ENCODE assay signal across 21 cellular contexts in genomic region chr20:16662462-16662861, GRCh38.
"Had no signal": no experiment of that assay in that cellular context is flagged by ENCODE, and none has a peak within 500 bp of the region (broad histone marks: within the 10 kb centered on the region; RNA-seq: fewer than 3 reads in every experiment).

No MANE protein-coding gene starts in this region.

- H3K36me3 Mint-ChIP-seq: activated naive CD4-positive, alpha-beta T cell treated with anti-CD3 and anti-CD28 coated beads, Interleukin-2, amount 50 U/mL, for 24 hours; mesothelial cell of epicardium; naive thymus-derived CD8-positive, alpha-beta T cell; WTC11 had no signal

- H3K27ac ChIP-seq: breast epithelium, heart right ventricle, tibial nerve had no signal

- H3K9me3 Mint-ChIP-seq: activated CD8-positive, alpha-beta T cell treated with anti-CD3 and anti-CD28 coated beads for 36 hours; activated naive CD4-positive, alpha-beta T cell treated with anti-CD3 and anti-CD28 coated beads, Interleukin-2, amount 50 U/mL, for 24 hours; activated naive CD8-positive, alpha-beta T cell treated with anti-CD3 and anti-CD28 coated beads, Interleukin-2, amount 50 U/mL, for 24 hours; activated T-helper 2 cell treated with anti-CD3 and anti-CD28 coated beads, Interferon-gamma antibody, Interleukin-2, Interleukin-4, amounts not matched to agents 10 μg/mL and 5 μg/mL and 100 μg/mL, durations not matched to agents 14 hours and 24 hours and 36 hours; dendritic cell treated with granulocyte-macrophage colony-stimulating factor and Interleukin-4, amounts not matched to agents 40 ng/mL and 50 ng/mL, for 4 days had no signal

- H3K4me3 Mint-ChIP-seq: activated CD8-positive, alpha-beta T cell treated with anti-CD3 and anti-CD28 coated beads for 36 hours; activated naive CD4-positive, alpha-beta T cell treated with anti-CD3 and anti-CD28 coated beads, Interleukin-2, amount 50 U/mL, for 24 hours; activated naive CD8-positive, alpha-beta T cell treated with anti-CD3 and anti-CD28 coated beads, Interleukin-2, amount 50 U/mL, for 24 hours; dendritic cell treated with granulocyte-macrophage colony-stimulating factor and Interleukin-4, amounts not matched to agents 40 ng/mL and 50 ng/mL, for 4 days; endodermal cell; mesothelial cell of epicardium; naive thymus-derived CD8-positive, alpha-beta T cell; WTC11 had no signal

- ATAC-seq: activated CD8-positive, alpha-beta T cell treated with anti-CD3 and anti-CD28 coated beads for 36 hours; activated naive CD8-positive, alpha-beta T cell treated with anti-CD3 and anti-CD28 coated beads, Interleukin-2, amount 50 U/mL, for 24 hours; esophagus mucosa; naive thymus-derived CD8-positive, alpha-beta T cell; right cardiac atrium; WTC11 had no signal

- H3K36me3 ChIP-seq: breast epithelium, heart right ventricle, tibial nerve had no signal

- H3K4me1 Mint-ChIP-seq: activated naive CD4-positive, alpha-beta T cell treated with anti-CD3 and anti-CD28 coated beads, Interleukin-2, amount 50 U/mL, for 24 hours; activated naive CD8-positive, alpha-beta T cell treated with anti-CD3 and anti-CD28 coated beads, Interleukin-2, amount 50 U/mL, for 24 hours; endodermal cell; mesothelial cell of epicardium; naive thymus-derived CD8-positive, alpha-beta T cell had no signal

- H3K4me3 ChIP-seq: breast epithelium, heart right ventricle, tibial nerve had no signal

- DNase-seq: activated CD4-positive, alpha-beta T cell treated with anti-CD3 and anti-CD28 coated beads for 1 hour; activated CD4-positive, alpha-beta T cell treated with anti-CD3 and anti-CD28 coated beads, Interleukin-2, amount 50 U/mL, for 1 hour; activated CD8-positive, alpha-beta T cell treated with anti-CD3 and anti-CD28 coated beads for 36 hours; activated naive CD8-positive, alpha-beta T cell treated with anti-CD3 and anti-CD28 coated beads, Interleukin-2, amount 50 U/mL, for 24 hours; activated T-cell treated with anti-CD3 and anti-CD28 coated beads, Interleukin-2, amount 50 U/mL, for 48 hours; central memory CD4-positive, alpha-beta T cell; endodermal cell; foreskin fibroblast; heart right ventricle; naive thymus-derived CD8-positive, alpha-beta T cell; right cardiac atrium; stimulated activated CD4-positive, alpha-beta T cell treated with anti-CD3 and anti-CD28 coated beads, Interleukin-2, amount 100 ng/mL, for 48 hours; stimulated activated naive CD4-positive, alpha-beta T cell treated with Interleukin-2 at 50 U/mL for 16 hours had no signal

- H3K27ac Mint-ChIP-seq: activated CD8-positive, alpha-beta T cell treated with anti-CD3 and anti-CD28 coated beads for 36 hours; activated naive CD4-positive, alpha-beta T cell treated with anti-CD3 and anti-CD28 coated beads, Interleukin-2, amount 50 U/mL, for 24 hours; activated naive CD8-positive, alpha-beta T cell treated with anti-CD3 and anti-CD28 coated beads, Interleukin-2, amount 50 U/mL, for 24 hours; activated T-helper 2 cell treated with anti-CD3 and anti-CD28 coated beads, Interferon-gamma antibody, Interleukin-2, Interleukin-4, amounts not matched to agents 10 μg/mL and 5 μg/mL and 100 μg/mL, durations not matched to agents 14 hours and 24 hours and 36 hours; dendritic cell treated with granulocyte-macrophage colony-stimulating factor and Interleukin-4, amounts not matched to agents 40 ng/mL and 50 ng/mL, for 4 days; endodermal cell; mesothelial cell of epicardium; naive thymus-derived CD8-positive, alpha-beta T cell; WTC11 had no signal

- H3K4me1 ChIP-seq: breast epithelium had no signal

- H3K27me3 Mint-ChIP-seq: dendritic cell treated with granulocyte-macrophage colony-stimulating factor and Interleukin-4, amounts not matched to agents 40 ng/mL and 50 ng/mL, for 4 days had no signal

- H3K27me3 ChIP-seq: tibial nerve had no signal
